ENCODE assay signal across 8 cellular contexts in genomic region chr2:87456477-87457128, GRCh38.
A peak's percentile ranks its signal among the peaks of the same experiment; 100 is the strongest.
DNase-seq lines count a peak whose midpoint lies in the region; ATAC-seq, FAIRE-seq and TF ChIP-seq lines count a peak whose summit lies in the region.
"Not testable (repeated sequence)": the region's sequence is repeated elsewhere in the genome, so short reads cannot be mapped to it uniquely, and the experiment has no call there.

No MANE protein-coding gene starts in this region.

- H3K36me3 ChIP-seq in HEK293 (ENCODE audit: control insufficient read depth in 2 of 2, insufficient read depth in 1 of 2, low read length in 2 of 2); SK-N-MC (ENCODE audit: insufficient read depth, low read length); gastroesophageal sphincter: not testable (repeated sequence)

- H3K27me3 ChIP-seq in gastroesophageal sphincter, result not testable (repeated sequence)

- not testable (repeated sequence) for H3K27me3 Mint-ChIP-seq in activated naive CD8-positive, alpha-beta T cell treated with anti-CD3 and anti-CD28 coated beads for 36 hours

- H3K4me3 ChIP-seq in A549 (peak overlapping the region; percentile 61), HEK293 (ENCODE audit: low read depth, low read length) (peak overlapping the region; percentile 29), SK-N-MC (peak overlapping the region; percentile 48; the same call in 1 of the 2 replicates), gastroesophageal sphincter (peak overlapping the region in 1 of 2 donors; percentile 38)

- TF ChIP-seq POLR2A in A549 (IDR thresholded peaks at IDR 0.05; ENCODE audit: low read length); gastroesophageal sphincter (IDR thresholded peaks at IDR 0.05): not testable (repeated sequence)

- not testable (repeated sequence) for H3K9me3 ChIP-seq in A549; HEK293 (ENCODE audit: control insufficient read depth, insufficient read depth, low read depth, low read length); SK-N-MC (ENCODE audit: low read depth, low read length); gastroesophageal sphincter

- H3K27ac ChIP-seq in A549 (peak overlapping the region; percentile 83 to 95), gastroesophageal sphincter (peak overlapping the region; percentile 12 to 83 (median 78))
- H3K27ac ChIP-seq in HEK293 (ENCODE audit: extremely low read depth, low read depth, low read length); SK-N-MC: not testable (repeated sequence)

- H3K4me1 Mint-ChIP-seq in activated naive CD8-positive, alpha-beta T cell treated with anti-CD3 and anti-CD28 coated beads for 36 hours, result peaks cover 10% of the 10 kb centered on the region

- POLR2A ChIA-PET in A549 (lab: Yijun Ruan, JAX); HEK293 (lab: Yijun Ruan, JAX): not testable (repeated sequence)

- peak; percentile 33 to 44; a peak in 3 of 6 replicates for ATAC-seq in A549
- peak; percentile 75 for ATAC-seq in GM18858 (IDR thresholded peaks at IDR 0.05; ENCODE audit: unreplicated experiment)
- peak; percentile 61 for ATAC-seq in HG03457 (IDR thresholded peaks at IDR 0.05; ENCODE audit: unreplicated experiment)
- not testable (repeated sequence) for ATAC-seq in gastroesophageal sphincter
- peak; percentile 78 for ATAC-seq in omental fat pad (ENCODE audit: low FRiP score)

- peak overlapping the region; percentile 77 for H3K4me3 Mint-ChIP-seq in activated naive CD8-positive, alpha-beta T cell treated with anti-CD3 and anti-CD28 coated beads for 36 hours

- not testable (repeated sequence) for TF ChIP-seq CTCF in A549 (IDR thresholded peaks at IDR 0.05); HEK293 (tag by site-specific recombination; IDR thresholded peaks at IDR 0.05); gastroesophageal sphincter (IDR thresholded peaks at IDR 0.05); omental fat pad (IDR thresholded peaks at IDR 0.05)

- TF ChIP-seq RAD21 in A549 (conservative IDR thresholded peaks at IDR 0.05 in 1 of 2, IDR thresholded peaks at IDR 0.05 in 1 of 2), result not testable (repeated sequence)

- DNase-seq in A549 (ENCODE audit: low read depth in 1 of 2, low spot score in 1 of 2), result peak in 1 of 2 experiments; percentile 32
- not testable (repeated sequence) for DNase-seq in SK-N-MC (ENCODE audit: low read depth, low spot score); activated naive CD8-positive, alpha-beta T cell treated with anti-CD3 and anti-CD28 coated beads for 36 hours; omental fat pad (ENCODE audit: low spot score)

- H3K27ac Mint-ChIP-seq in activated naive CD8-positive, alpha-beta T cell treated with anti-CD3 and anti-CD28 coated beads for 36 hours, result peak overlapping the region; percentile 79

- 0% methylated on average over 10 of the region's 17 CpGs for WGBS in A549 (ENCODE audit: missing lambda C conversion rate)
- WGBS in gastroesophageal sphincter (ENCODE audit: low coverage in 1 of 2), 2 donors, result no CpG with 5 or more reads among the region's 17 CpGs

- peak overlapping the region; percentile 75 for H3K4me2 ChIP-seq in A549

- TF ChIP-seq EP300 in A549 (IDR thresholded peaks at IDR 0.05); gastroesophageal sphincter (IDR thresholded peaks at IDR 0.05): not testable (repeated sequence)

- FAIRE-seq in A549 (lab: Jason Lieb, UNC), result not testable (repeated sequence)

- CTCF ChIA-PET in A549 (lab: Yijun Ruan, JAX); HEK293 (lab: Yijun Ruan, JAX): not testable (repeated sequence)

- H3K9me3 Mint-ChIP-seq in activated naive CD8-positive, alpha-beta T cell treated with anti-CD3 and anti-CD28 coated beads for 36 hours, result not testable (repeated sequence)

- peaks cover 33% of the 10 kb centered on the region for H3K4me1 ChIP-seq in A549
- H3K4me1 ChIP-seq in HEK293 (ENCODE audit: control insufficient read depth, insufficient read depth, low read length), result not testable (repeated sequence)
- peaks cover 0 to 13% (median 0%) of the 10 kb centered on the region in 3 donors for H3K4me1 ChIP-seq in gastroesophageal sphincter

- H3K9ac ChIP-seq in SK-N-MC (ENCODE audit: insufficient read length), result not testable (repeated sequence)

- H3K36me3 Mint-ChIP-seq in activated naive CD8-positive, alpha-beta T cell treated with anti-CD3 and anti-CD28 coated beads for 36 hours, result not testable (repeated sequence)
